11 cellular contexts compared by ENCODE assay signal in genomic region chrX:110418857-110419249, GRCh38.
A peak's percentile ranks its signal among the peaks of the same experiment; 100 is the strongest.
DNase-seq lines count a peak whose midpoint lies in the region; ATAC-seq and TF ChIP-seq lines count a peak whose summit lies in the region.
"Had no signal": no experiment of that assay in that cellular context is flagged by ENCODE, and none has a peak within 500 bp of the region (broad histone marks: within the 10 kb centered on the region; RNA-seq: fewer than 3 reads in every experiment).

No MANE protein-coding gene starts in this region.

- H3K27me3 Mint-ChIP-seq in GM23338 (ENCODE audit: insufficient read depth, low read depth, poor library complexity) (peaks cover 4% of the 10 kb centered on the region), progenitor cell of endocrine pancreas (no peaks in the 10 kb centered on the region)

- TF ChIP-seq EP300 in esophagus muscularis mucosa (IDR thresholded peaks at IDR 0.05): no peak

- no peak overlapping the region for H2AFZ ChIP-seq in GM23338

- H3K4me1 Mint-ChIP-seq in GM23338 (peaks cover 17% of the 10 kb centered on the region), progenitor cell of endocrine pancreas (ENCODE audit: low read depth) (peaks cover 27% of the 10 kb centered on the region)

- TF ChIP-seq CTCF in GM23338 (conservative IDR thresholded peaks at IDR 0.05; ENCODE audit: low read depth in 2 of 2): no peak
- TF ChIP-seq CTCF in esophagus squamous epithelium (IDR thresholded peaks at IDR 0.05): no peak
- no peak for TF ChIP-seq CTCF in progenitor cell of endocrine pancreas (IDR thresholded peaks at IDR 0.05; ENCODE audit: unreplicated experiment)
- no peak for TF ChIP-seq CTCF in esophagus muscularis mucosa (IDR thresholded peaks at IDR 0.05)

- DNase-seq in GM23338 (ENCODE audit: low spot score) (no peak), NCI-H82 (lab: John Stamatoyannopoulos, UW) (peak; percentile 95), esophagus squamous epithelium (lab: John Stamatoyannopoulos, UW) (no peak), progenitor cell of endocrine pancreas (ENCODE audit: low spot score, unreplicated experiment) (no peak), esophagus muscularis mucosa (ENCODE audit: extremely low spot score) (no peak), Right ventricle myocardium superior (no peak), HPDE6-E6E7 (ENCODE audit: extremely low spot score) (no peak)
- DNase-seq: activated CD8-positive, alpha-beta T cell treated with anti-CD3 and anti-CD28 coated beads, Interleukin-2, amount 10 ng/mL, durations not matched to agents 7 days and 5 days; DND-41; NCI-H1105 treated with DMSO at 0.1 percent for 48 hours; retina had no signal

- H3K4me2 ChIP-seq in GM23338: no peak overlapping the region

- intact Hi-C loops in esophagus squamous epithelium (cut with DNase I) (no loop called here), esophagus muscularis mucosa (cut with DNase I) (no loop called here), Right ventricle myocardium superior (cut with DNase I) (no loop called here)

- H3K4me3 Mint-ChIP-seq in GM23338: no peak overlapping the region
- no peak overlapping the region for H3K4me3 Mint-ChIP-seq in progenitor cell of endocrine pancreas (ENCODE audit: low read depth)
- H3K4me3 Mint-ChIP-seq: activated CD8-positive, alpha-beta T cell treated with anti-CD3 and anti-CD28 coated beads, Interleukin-2, amount 10 ng/mL, durations not matched to agents 7 days and 5 days had no signal

- H3K27ac ChIP-seq in GM23338 (ENCODE audit: low read depth) (no peak overlapping the region), esophagus squamous epithelium (peak overlapping the region in 3 of 4 donors; percentile 51 to 73 (median 57)), esophagus muscularis mucosa (replicated peaks in 1 of 4) (no peak overlapping the region)

- no peaks in the 10 kb centered on the region for H3K36me3 Mint-ChIP-seq in GM23338 (ENCODE audit: low read depth)
- no peaks in the 10 kb centered on the region for H3K36me3 Mint-ChIP-seq in progenitor cell of endocrine pancreas (ENCODE audit: insufficient read depth)

- no peaks in the 10 kb centered on the region for H3F3A ChIP-seq in GM23338 (replicated peaks; ENCODE audit: low read depth)

- H3K27me3 ChIP-seq in GM23338 (ENCODE audit: insufficient read depth) (no peaks in the 10 kb centered on the region), esophagus squamous epithelium (no peaks in the 10 kb centered on the region), esophagus muscularis mucosa (peaks cover 0 to 5% (median 0%) of the 10 kb centered on the region in 4 donors)

- no peak for TF ChIP-seq POLR2A in esophagus squamous epithelium (IDR thresholded peaks at IDR 0.05)
- TF ChIP-seq POLR2A in esophagus muscularis mucosa (IDR thresholded peaks at IDR 0.05; ENCODE audit: low read depth): no peak

- H3K4me1 ChIP-seq in GM23338 (ENCODE audit: insufficient read depth) (no peaks in the 10 kb centered on the region; the same call in 1 of the 2 replicates), esophagus squamous epithelium (peaks cover 0 to 47% (median 4%) of the 10 kb centered on the region in 3 donors), esophagus muscularis mucosa (no peaks in the 10 kb centered on the region)

- H3K4me3 ChIP-seq in GM23338: no peak overlapping the region
- no peak overlapping the region for H3K4me3 ChIP-seq in esophagus squamous epithelium
- no peak overlapping the region for H3K4me3 ChIP-seq in esophagus muscularis mucosa

- H3K27ac Mint-ChIP-seq in GM23338: no peak overlapping the region
- peak overlapping the region; percentile 62 for H3K27ac Mint-ChIP-seq in progenitor cell of endocrine pancreas
- H3K27ac Mint-ChIP-seq: activated CD8-positive, alpha-beta T cell treated with anti-CD3 and anti-CD28 coated beads, Interleukin-2, amount 10 ng/mL, durations not matched to agents 7 days and 5 days had no signal

- 18 to 56% methylated on average over 3 to 9 of the region's 9 CpGs for WGBS in esophagus squamous epithelium, 2 donors
- 45% methylated on average over 9 of the region's 9 CpGs for WGBS in esophagus muscularis mucosa

- H3K9me3 Mint-ChIP-seq in GM23338 (no peaks in the 10 kb centered on the region), progenitor cell of endocrine pancreas (ENCODE audit: low read depth) (no peaks in the 10 kb centered on the region)

- ATAC-seq in GM23338 (peak; percentile 21; the same call in 1 of the 3 replicates), Right ventricle myocardium superior (ENCODE audit: poor library complexity) (no peak)
- ATAC-seq: activated CD8-positive, alpha-beta T cell treated with anti-CD3 and anti-CD28 coated beads, Interleukin-2, amount 10 ng/mL, durations not matched to agents 7 days and 5 days had no signal

- no peaks in the 10 kb centered on the region for H3K9me2 ChIP-seq in GM23338 (ENCODE audit: insufficient read depth)

- H3K9me3 ChIP-seq in esophagus squamous epithelium (no peaks in the 10 kb centered on the region), esophagus muscularis mucosa (no peaks in the 10 kb centered on the region)

- H3K36me3 ChIP-seq in GM23338 (ENCODE audit: insufficient read depth) (no peaks in the 10 kb centered on the region), esophagus squamous epithelium (no peaks in the 10 kb centered on the region), esophagus muscularis mucosa (no peaks in the 10 kb centered on the region)

- H3K79me2 ChIP-seq in GM23338 (replicated peaks; ENCODE audit: insufficient read depth): no peaks in the 10 kb centered on the region

- no peaks in the 10 kb centered on the region for H4K20me1 ChIP-seq in GM23338 (replicated peaks; ENCODE audit: insufficient read depth)

TF ChIP-seq in GM23338, 12 proteins besides CTCF, POLR2A, EP300 and RAD21:
- TF ChIP-seq JUNB (IDR thresholded peaks at IDR 0.05; ENCODE audit: unreplicated experiment) (no peak), CREB1 (CRISPR knock-in tag; IDR thresholded peaks at IDR 0.05; ENCODE audit: low read depth) (no peak)
TF ChIP-seq in GM23338: peak in this region for 0.

Comparison
In these comparisons a context has a peak if more than half of its experiments do, and no peak if none do; other contexts are left out.
1. H3K27ac ChIP-seq: peak in esophagus squamous epithelium (3 of 4); none in GM23338 (single experiment) and esophagus muscularis mucosa (0 of 4).